In the genomic region with DNA sequence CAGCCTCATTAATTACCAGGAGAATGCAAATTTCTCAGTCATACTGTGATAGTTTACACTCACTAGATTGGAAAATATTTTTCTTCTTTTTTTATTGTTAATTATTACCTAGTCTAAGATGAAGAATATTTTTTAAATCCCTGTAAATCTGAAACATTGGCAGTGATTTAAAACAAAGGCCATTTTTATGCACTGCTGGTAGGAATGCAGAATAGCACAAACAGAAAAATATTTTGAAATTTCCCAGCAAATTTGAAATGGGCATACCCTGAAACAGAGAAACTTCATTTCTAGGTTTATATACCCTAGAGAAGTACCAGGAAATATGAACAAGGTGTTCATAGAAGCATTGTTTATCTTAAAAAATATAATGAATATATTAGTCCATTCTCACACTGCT, we compare ENCODE assay signal across 20 cellular contexts. TPM values are rescaled to one million over a fixed set of nuclear protein-coding genes. Genes with fewer than 3 reads are reported as not detected.
"Had no signal": no experiment of that assay in that cellular context is flagged by ENCODE, and none has a peak within 500 bp of the region (broad histone marks: within the 10 kb centered on the region; RNA-seq: fewer than 3 reads in every experiment).

No MANE protein-coding gene starts in this region.

- DNase-seq: activated CD4-positive, alpha-beta T cell treated with anti-CD3 and anti-CD28 coated beads, Interleukin-2, amount 50 U/mL, for 48 hours; activated CD8-positive, alpha-beta memory T cell treated with anti-CD3 and anti-CD28 coated beads, Interleukin-2, amount 10 ng/mL, durations not matched to agents 7 days and 5 days; activated naive CD4-positive, alpha-beta T cell treated with anti-CD3 and anti-CD28 coated beads, Interleukin-2, amount 50 U/mL, for 16 hours; activated T-cell treated with anti-CD3 and anti-CD28 coated beads, Interleukin-2, amount 50 U/mL, for 1 hour; central memory CD4-positive, alpha-beta T cell; effector memory CD4-positive, alpha-beta T cell; erythroblast; heart left ventricle; immature natural killer cell; psoas muscle; right lobe of liver; upper lobe of right lung had no signal

- H3K4me1 ChIP-seq: heart left ventricle, psoas muscle, right lobe of liver, upper lobe of right lung had no signal

- H3K27ac ChIP-seq: heart left ventricle, psoas muscle, right lobe of liver, upper lobe of right lung, VCaP had no signal

- H3K4me3 ChIP-seq: heart left ventricle, psoas muscle, right lobe of liver, upper lobe of right lung had no signal

- H3K27me3 ChIP-seq: heart left ventricle, right lobe of liver, upper lobe of right lung had no signal

- H3K9me3 ChIP-seq: psoas muscle, right lobe of liver, upper lobe of right lung had no signal

- H3K4me3 Mint-ChIP-seq: activated CD8-positive, alpha-beta memory T cell treated with anti-CD3 and anti-CD28 coated beads, Interleukin-2, amount 10 ng/mL, durations not matched to agents 7 days and 5 days; immature natural killer cell; stimulated activated naive CD8-positive, alpha-beta T cell treated with anti-CD3 and anti-CD28 coated beads, Interleukin-15, Interleukin-2, amounts not matched to agents 100 ng/mL and 50 ng/mL, for 24 hours had no signal

- H3K36me3 ChIP-seq: heart left ventricle, right lobe of liver, upper lobe of right lung had no signal

- ATAC-seq: activated CD8-positive, alpha-beta memory T cell treated with anti-CD3 and anti-CD28 coated beads, Interleukin-2, amount 10 ng/mL, durations not matched to agents 7 days and 5 days; heart left ventricle; psoas muscle; right lobe of liver; upper lobe of right lung had no signal

- H3K4me1 Mint-ChIP-seq: activated CD8-positive, alpha-beta memory T cell treated with anti-CD3 and anti-CD28 coated beads, Interleukin-2, amount 10 ng/mL, durations not matched to agents 7 days and 5 days; immature natural killer cell had no signal

- H3K27ac Mint-ChIP-seq: activated CD8-positive, alpha-beta memory T cell treated with anti-CD3 and anti-CD28 coated beads, Interleukin-2, amount 10 ng/mL, durations not matched to agents 7 days and 5 days; immature natural killer cell; stimulated activated naive CD8-positive, alpha-beta T cell treated with anti-CD3 and anti-CD28 coated beads, Interleukin-15, Interleukin-2, amounts not matched to agents 100 ng/mL and 50 ng/mL, for 24 hours had no signal

- FAIRE-seq: frontal cortex had no signal

- H3K36me3 Mint-ChIP-seq: activated CD8-positive, alpha-beta memory T cell treated with anti-CD3 and anti-CD28 coated beads, Interleukin-2, amount 10 ng/mL, durations not matched to agents 7 days and 5 days had no signal

RNA-seq across cellular contexts. Expression of gene DYNAP, which starts 31.0 kb away (rescaled TPM):
- total RNA-seq: activated CD8-positive, alpha-beta memory T cell treated with anti-CD3 and anti-CD28 coated beads, Interleukin-2, amount 10 ng/mL, durations not matched to agents 7 days and 5 days; frontal cortex; heart left ventricle; lower leg skin; osteoblast; psoas muscle; right lobe of liver; T-helper 1 cell treated with Interleukin-12 subunit alpha and Interleukin-12 subunit beta and Interleukin-4 antibody, amounts not matched to agents 30 ng/mL and 1 ng/mL, for 36 hours; temporal lobe; upper lobe of right lung had no signal
- polyA plus RNA-seq: heart left ventricle, immature natural killer cell, neural cell, psoas muscle had no signal
